ENCODE assay signal across 8 cellular contexts in the genomic region with DNA sequence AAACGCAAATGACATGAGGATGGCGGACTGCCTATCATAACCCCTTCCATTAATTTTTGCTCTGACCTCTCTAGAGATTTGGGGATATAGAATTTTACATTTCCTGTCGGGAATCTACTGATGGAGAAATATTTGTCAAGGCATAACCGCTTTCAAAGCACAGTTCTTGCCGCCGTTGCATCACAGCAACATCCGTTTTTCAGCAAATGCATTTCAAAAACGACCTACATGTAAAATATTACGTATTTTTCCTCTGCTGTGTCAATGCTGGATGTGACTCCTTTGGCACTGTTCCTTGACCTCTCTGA. TPM values are rescaled to one million over a fixed set of nuclear protein-coding genes. Genes with fewer than 3 reads are reported as not detected.
DNase-seq lines count a peak whose midpoint lies in the region; ATAC-seq and TF ChIP-seq lines count a peak whose summit lies in the region.

No MANE protein-coding gene starts in this region.

- H2AFZ ChIP-seq in PC-3 (ENCODE audit: low read length) = peak overlapping the region; percentile 84

- H3K4me3 ChIP-seq in CD4-positive, alpha-beta memory T cell (ENCODE audit: low read length in 2 of 2) = peak overlapping the region; percentile 63 to 95
- H3K4me3 ChIP-seq in PC-3 (ENCODE audit: low read length) (peak overlapping the region; percentile 88), endodermal cell (ENCODE audit: low read length) (peak overlapping the region; percentile 63), neutrophil (ENCODE audit: low read depth in 1 of 2, low read length in 1 of 2) (peak overlapping the region; percentile 75 to 91)

- H3K36me3 ChIP-seq in CD4-positive, alpha-beta memory T cell (ENCODE audit: insufficient read depth, low read length) = no peaks in the 10 kb centered on the region
- H3K36me3 ChIP-seq in PC-3 (ENCODE audit: low read depth, low read length) (no peaks in the 10 kb centered on the region), endodermal cell (ENCODE audit: control insufficient read depth, insufficient read depth, low read length) (no peaks in the 10 kb centered on the region), neutrophil (no peaks in the 10 kb centered on the region)

- H3K27me3 ChIP-seq in CD4-positive, alpha-beta memory T cell (ENCODE audit: insufficient read depth, low read length) = no peaks in the 10 kb centered on the region
- H3K27me3 ChIP-seq in PC-3 (ENCODE audit: low read length) (no peaks in the 10 kb centered on the region), endodermal cell (ENCODE audit: control insufficient read depth, insufficient read depth, low read length, poor library complexity, severe bottlenecking) (no peaks in the 10 kb centered on the region), neutrophil (no peaks in the 10 kb centered on the region)

- TF ChIP-seq CTCF in PC-3 (conservative IDR thresholded peaks at IDR 0.05; ENCODE audit: low read depth, low read length) (no peak), endodermal cell (conservative IDR thresholded peaks at IDR 0.05) (no peak), neutrophil (IDR thresholded peaks at IDR 0.05) (no peak)

- peak overlapping the region; percentile 95 for H3K27ac ChIP-seq in CD4-positive, alpha-beta memory T cell (ENCODE audit: low read depth, low read length)
- no peak overlapping the region for H3K27ac ChIP-seq in PC-3 (ENCODE audit: low read length)
- H3K27ac ChIP-seq in endodermal cell (ENCODE audit: low read depth, low read length) = no peak overlapping the region
- peak overlapping the region; percentile 98 for H3K27ac ChIP-seq in neutrophil

- intact Hi-C loops in CD4-positive, alpha-beta memory T cell (cut with micrococcal nuclease) = loop anchor here (10.0 kb wide), 1 partner anchor 595 kb away; no protein-coding TSS in a partner anchor
- intact Hi-C loops in PC-3 (cut with micrococcal nuclease) = no loop called here

- POLR2A ChIA-PET in CD4-positive, alpha-beta memory T cell (lab: Charles Lee; ENCODE audit: partially characterized antibody) = interaction anchor here (0.6 to 3.0 kb wide), 18 partner anchors 9 to 756 kb away, joined by 3 to 16 read pairs (median 5); partner anchors contain the start of genes GADD45A and SLC35D1
- POLR2A ChIA-PET in PC-3 (lab: Charles Lee; ENCODE audit: unreplicated experiment) = no interaction called here

- no peaks in the 10 kb centered on the region for H3K9me3 ChIP-seq in CD4-positive, alpha-beta memory T cell (ENCODE audit: control insufficient read depth in 1 of 2, low read length in 2 of 2)
- H3K9me3 ChIP-seq in PC-3 (ENCODE audit: low read length) = no peaks in the 10 kb centered on the region
- H3K9me3 ChIP-seq in endodermal cell (ENCODE audit: control insufficient read depth, low read length) = no peaks in the 10 kb centered on the region
- no peaks in the 10 kb centered on the region for H3K9me3 ChIP-seq in neutrophil

- DNase-seq in CD4-positive, alpha-beta memory T cell = no peak
- DNase-seq in PC-3 = no peak
- DNase-seq in endodermal cell = no peak
- DNase-seq in NCI-H1694 (lab: John Stamatoyannopoulos, UW) = no peak
- DNase-seq in DMS 273 treated with DMSO at 0.1 percent for 48 hours (lab: John Stamatoyannopoulos, UW) = no peak
- DNase-seq in activated CD4-positive, CD25-positive, alpha-beta regulatory T cell treated with anti-CD3 and anti-CD28 coated beads, Interleukin-2, amount 50 U/mL, for 72 hours = no peak

- H3K4me3 Mint-ChIP-seq in CD4-positive, alpha-beta memory T cell = peak overlapping the region; percentile 83 to 95 (median 89)
- peak overlapping the region; percentile 88 for H3K4me3 Mint-ChIP-seq in endodermal cell

- peak overlapping the region; percentile 97 for H3K4me2 ChIP-seq in PC-3 (ENCODE audit: low read length)

- no peak for ATAC-seq in PC-3
- ATAC-seq in GM18858 (IDR thresholded peaks at IDR 0.05; ENCODE audit: unreplicated experiment) = no peak

- CTCF ChIA-PET in CD4-positive, alpha-beta memory T cell (lab: Charles Lee; ENCODE audit: partially characterized antibody) = interaction anchor here (1.0 to 1.2 kb wide), 2 partner anchors 15 to 52 kb away, joined by 3 read pairs; no protein-coding TSS in a partner anchor
- CTCF ChIA-PET in PC-3 (lab: Charles Lee) = interaction anchor here (0.6 kb wide), 1 partner anchor 615 kb away, joined by 5 read pairs; no protein-coding TSS in a partner anchor

- H3K9ac ChIP-seq in PC-3 (ENCODE audit: low read length) (peak overlapping the region; percentile 86; the same call in 1 of the 2 replicates), endodermal cell (ENCODE audit: extremely low read depth, low read length, poor library complexity, severe bottlenecking) (no peak overlapping the region)

- peaks cover 33 to 81% (median 47%) of the 10 kb centered on the region in 4 donors for H3K4me1 Mint-ChIP-seq in CD4-positive, alpha-beta memory T cell
- peaks cover 26% of the 10 kb centered on the region for H3K4me1 Mint-ChIP-seq in endodermal cell

- 54 to 61% methylated on average over 7 to 9 of the region's 9 CpGs for WGBS in endodermal cell (ENCODE audit: insufficient coverage in 1 of 2, insufficient read length in 1 of 2), 2 experiments

- no TSS peak for BruUV-seq in PC-3 (replicated peaks; lab: Mats Ljungman, UMichigan)

- peaks cover 0 to 31% of the 10 kb centered on the region in 2 donors for H3K36me3 Mint-ChIP-seq in CD4-positive, alpha-beta memory T cell
- H3K36me3 Mint-ChIP-seq in endodermal cell (ENCODE audit: low read depth) = no peaks in the 10 kb centered on the region

- H3K9me2 ChIP-seq in PC-3 (replicated peaks; ENCODE audit: low read length) = no peaks in the 10 kb centered on the region

- H3K79me2 ChIP-seq in PC-3 (ENCODE audit: low read length) = peaks cover 74% of the 10 kb centered on the region

- H3K4me1 ChIP-seq in CD4-positive, alpha-beta memory T cell (ENCODE audit: insufficient read depth, low read length) = peaks cover 58% of the 10 kb centered on the region
- H3K4me1 ChIP-seq in PC-3 (ENCODE audit: insufficient read depth, low read length) = peaks cover 41% of the 10 kb centered on the region
- no peaks in the 10 kb centered on the region for H3K4me1 ChIP-seq in endodermal cell (ENCODE audit: control insufficient read depth, insufficient read depth, low read length)
- H3K4me1 ChIP-seq in neutrophil (ENCODE audit: control insufficient read depth in 1 of 2, insufficient read depth in 1 of 2, low read depth in 1 of 2, low read length in 1 of 2) = peaks cover 67 to 74% of the 10 kb centered on the region in 2 experiments

- no peaks in the 10 kb centered on the region for H3K27me3 Mint-ChIP-seq in CD4-positive, alpha-beta memory T cell
- H3K27me3 Mint-ChIP-seq in endodermal cell (ENCODE audit: insufficient read depth) = no peaks in the 10 kb centered on the region

- no peaks in the 10 kb centered on the region for H3K9me3 Mint-ChIP-seq in CD4-positive, alpha-beta memory T cell
- H3K9me3 Mint-ChIP-seq in endodermal cell = no peaks in the 10 kb centered on the region

- no peaks in the 10 kb centered on the region for H3F3A ChIP-seq in PC-3 (ENCODE audit: low read length, unreplicated experiment)

- H3K27ac Mint-ChIP-seq in CD4-positive, alpha-beta memory T cell = peak overlapping the region; percentile 76 to 97 (median 94)
- H3K27ac Mint-ChIP-seq in endodermal cell = peak overlapping the region; percentile 46

- peaks cover 12% of the 10 kb centered on the region; the same call in 1 of the 2 replicates for H4K20me1 ChIP-seq in PC-3 (ENCODE audit: low read length)

RNA-seq across cellular contexts. Expression of gene MIER1, which starts 4.9 kb away (rescaled TPM):
- total RNA-seq in CD4-positive, alpha-beta memory T cell = 10 to 100 TPM; 77.0 to 81.3 TPM
- polyA plus RNA-seq in CD4-positive, alpha-beta memory T cell = 10 to 100 TPM; 25.5 to 41.3 TPM
- total RNA-seq in PC-3 (2014; rRNA removed) (11.5 and 11.8 TPM in 2 replicates), endodermal cell (10 to 100 TPM; 29.1 to 35.4 TPM)
- polyA plus RNA-seq in endodermal cell (2013, experiment 1 of 2) = 22.0 TPM
- polyA plus RNA-seq in endodermal cell (2013, experiment 2 of 2) = 22.8 TPM

RNA-seq across cellular contexts. Expression of gene DNAI4, which starts 5.0 kb away (rescaled TPM):
- total RNA-seq in CD4-positive, alpha-beta memory T cell = 10 to 100 TPM in 1 of 2 experiments, 1 to 10 TPM in 1; 7.9 to 11.4 TPM
- 1 to 10 TPM; 1.3 to 2.1 TPM for polyA plus RNA-seq in CD4-positive, alpha-beta memory T cell
- total RNA-seq in PC-3 (2014; rRNA removed) = 0.46 and 1.6 TPM in 2 replicates
- total RNA-seq in endodermal cell = 1 to 10 TPM; 4.6 to 6.7 TPM
- polyA plus RNA-seq in endodermal cell (2013, experiment 1 of 2) = 3.6 TPM
- polyA plus RNA-seq in endodermal cell (2013, experiment 2 of 2) = 7.5 TPM

Comparison
In these comparisons a context has a peak if more than half of its experiments do, and no peak if none do; other contexts are left out.
1. H3K27ac ChIP-seq: peak in CD4-positive, alpha-beta memory T cell (single experiment) and neutrophil (single experiment); none in PC-3 (single experiment) and endodermal cell (single experiment).
2. Peak in every context shown above with its lines, with median percentiles within 50 percentile points of each other: H3K4me3 ChIP-seq.